In the genomic region with DNA sequence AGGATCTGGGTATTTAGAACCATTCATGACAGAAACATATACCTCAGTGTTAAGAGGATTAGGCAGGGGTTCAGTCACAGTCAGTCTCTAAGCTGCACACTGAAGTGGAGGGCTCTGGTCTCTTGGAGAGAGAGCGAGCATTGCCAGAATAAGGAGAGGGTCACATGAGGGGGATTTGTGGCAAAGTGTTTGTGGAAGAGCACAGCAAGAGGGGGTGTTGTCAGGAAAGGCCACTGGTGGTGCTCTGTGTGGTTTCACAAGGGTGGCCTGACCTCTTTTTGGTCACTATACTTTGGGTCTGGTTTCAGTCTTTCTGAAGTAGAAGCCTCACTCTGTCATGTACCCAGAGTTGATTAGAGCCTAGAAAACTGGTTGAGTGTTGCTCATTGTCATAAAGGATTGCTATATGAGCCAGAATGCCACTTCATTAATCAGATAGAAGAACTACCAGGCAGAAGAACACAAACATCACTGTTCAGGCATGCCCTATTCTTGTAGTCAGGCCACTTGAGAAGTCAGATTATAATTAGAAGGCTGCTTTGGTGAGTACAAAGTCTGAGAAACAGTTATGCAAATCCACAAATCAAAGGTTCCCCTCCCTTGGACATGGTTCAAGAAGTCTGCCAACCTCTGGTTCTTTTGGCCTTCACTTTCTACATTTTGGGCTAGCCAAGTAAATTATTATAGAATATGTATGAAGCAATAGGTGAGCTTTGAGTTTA, we compare ENCODE assay signal across 8 cellular contexts. TPM values are rescaled to one million over a fixed set of nuclear protein-coding genes. Genes with fewer than 3 reads are reported as not detected.
DNase-seq lines count a peak whose midpoint lies in the region; ATAC-seq and TF ChIP-seq lines count a peak whose summit lies in the region.

No MANE protein-coding gene starts in this region.

- H3K79me2 ChIP-seq in GM23248 (ENCODE audit: insufficient read depth) = no peaks in the 10 kb centered on the region

- H3K9me3 ChIP-seq in GM23248 (ENCODE audit: low read depth) (no peaks in the 10 kb centered on the region), liver (ENCODE audit: control insufficient read depth in 4 of 4, low read length in 3 of 4) (no peaks in the 10 kb centered on the region)

- H3K4me3 ChIP-seq in GM23248 (no peak overlapping the region), liver (ENCODE audit: low read depth in 1 of 3, low read length in 3 of 3) (no peak overlapping the region)

- no peak overlapping the region for H3K9ac ChIP-seq in GM23248
- no peak overlapping the region for H3K9ac ChIP-seq in liver (ENCODE audit: low read depth in 1 of 2, low read length in 2 of 2)

- H3F3A ChIP-seq in GM23248 (ENCODE audit: insufficient read depth) = no peaks in the 10 kb centered on the region

- no peak for TF ChIP-seq CTCF in liver (IDR thresholded peaks at IDR 0.05; ENCODE audit: low read depth, low read length, missing input control)

- H3K4me1 ChIP-seq in GM23248 (ENCODE audit: insufficient read depth) (no peaks in the 10 kb centered on the region), liver (ENCODE audit: control insufficient read depth in 4 of 4, insufficient read depth in 4 of 4, low read length in 3 of 4) (peaks cover 2 to 20% (median 11%) of the 10 kb centered on the region in 4 donors)

- in situ Hi-C loops in GM23248 (cut with MboI) = no loop called here

- no peaks in the 10 kb centered on the region for H3K27me3 ChIP-seq in GM23248 (replicated peaks; ENCODE audit: insufficient read depth)
- H3K27me3 ChIP-seq in liver (ENCODE audit: control insufficient read depth in 4 of 4, insufficient read depth in 4 of 4, low read length in 3 of 4) = no peaks in the 10 kb centered on the region

- no peaks in the 10 kb centered on the region; the same call in 1 of the 2 replicates for H3K9me2 ChIP-seq in GM23248 (ENCODE audit: insufficient read depth)

- DNase-seq in GM23248 = peak; percentile 6
- DNase-seq in NAMALWA (ENCODE audit: low spot score) = peak; percentile 72
- no peak for DNase-seq in mesenteric fat pad (ENCODE audit: low spot score)
- no peak for DNase-seq in NCI-H2081 (lab: John Stamatoyannopoulos, UW)
- DNase-seq in COLO829 (ENCODE audit: low spot score) = no peak
- DNase-seq in GOT3 (lab: John Stamatoyannopoulos, UW) = no peak

- no peak for TF ChIP-seq RAD21 in liver (IDR thresholded peaks at IDR 0.05)

- H3K27ac ChIP-seq in GM23248 (no peak overlapping the region), liver (ENCODE audit: low read depth in 1 of 2, low read length in 2 of 2) (peak overlapping the region in 1 of 2 donors; percentile 54)

- no peak overlapping the region for H2AFZ ChIP-seq in GM23248

- 89 to 100% methylated on average over 1 of the region's 1 CpG for WGBS in GM23248 (ENCODE audit: low coverage in 1 of 2, low lambda C conversion rate in 2 of 2, missing lambda C conversion rate in 2 of 2), 2 experiments
- WGBS in liver = 96% methylated on average over 1 of the region's 1 CpG

- no peaks in the 10 kb centered on the region for H4K20me1 ChIP-seq in GM23248 (ENCODE audit: insufficient read depth)

- no peak overlapping the region for H3K4me2 ChIP-seq in GM23248 (ENCODE audit: unreplicated experiment)

- peak; percentile 91 for ATAC-seq in GM18508 (IDR thresholded peaks at IDR 0.05; ENCODE audit: insufficient read depth, unreplicated experiment)

- H3K36me3 ChIP-seq in GM23248 (ENCODE audit: low read depth) (no peaks in the 10 kb centered on the region), liver (ENCODE audit: control insufficient read depth in 4 of 4, insufficient read depth in 3 of 4, low read depth in 1 of 4, low read length in 3 of 4) (peaks cover 2 to 11% (median 8%) of the 10 kb centered on the region in 4 donors)

TF ChIP-seq in liver, 16 proteins besides CTCF, POLR2A, EP300 and RAD21:
- peak; percentile 42 for TF ChIP-seq HNF4G (IDR thresholded peaks at IDR 0.05)
- TF ChIP-seq, protein P1, sequence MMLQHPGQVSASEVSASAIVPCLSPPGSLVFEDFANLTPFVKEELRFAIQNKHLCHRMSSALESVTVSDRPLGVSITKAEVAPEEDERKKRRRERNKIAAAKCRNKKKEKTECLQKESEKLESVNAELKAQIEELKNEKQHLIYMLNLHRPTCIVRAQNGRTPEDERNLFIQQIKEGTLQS (IDR thresholded peaks at IDR 0.05) = no peak
- no peak for TF ChIP-seq EGR1 (IDR thresholded peaks at IDR 0.05; ENCODE audit: low read depth in 2 of 2)
- TF ChIP-seq SP1 (IDR thresholded peaks at IDR 0.05) = peak; percentile 56
- TF ChIP-seq, protein P2, sequence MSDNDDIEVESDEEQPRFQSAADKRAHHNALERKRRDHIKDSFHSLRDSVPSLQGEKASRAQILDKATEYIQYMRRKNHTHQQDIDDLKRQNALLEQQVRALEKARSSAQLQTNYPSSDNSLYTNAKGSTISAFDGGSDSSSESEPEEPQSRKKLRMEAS (IDR thresholded peaks at IDR 0.05) = no peak
- peak in 1 of 2 donors; percentile 13 for TF ChIP-seq RXRA (IDR thresholded peaks at IDR 0.05)
- TF ChIP-seq NR2F2 (IDR thresholded peaks at IDR 0.05) = no peak
- peak; percentile 68 to 88 for TF ChIP-seq HNF4A (conservative IDR thresholded peaks at IDR 0.05)

RNA-seq across cellular contexts. Expression of a gene that starts 8.4 kb away (rescaled TPM):
- total RNA-seq in GM23248 (2014; rRNA removed; shearing (Covaris generic)) = 25.8 and 40.5 TPM in 2 replicates
- polyA plus RNA-seq in GM23248 (2016; fragmentation: Nextera tagmentation; extraction: Ambion mirVana) (16.0 and 18.2 TPM in 2 replicates), liver (10 to 100 TPM in 1 of 2 donors, 1 to 10 TPM in 1; 9.5 to 10.7 TPM)
- total RNA-seq in liver (10 to 100 TPM; 12.2 to 30.0 TPM), mesenteric fat pad (24.9 TPM)

RNA-seq across cellular contexts. Expression of a gene that starts 30.2 kb away (rescaled TPM):
- 8.0 and 10.3 TPM in 2 replicates for total RNA-seq in GM23248 (2014; rRNA removed; shearing (Covaris generic))
- polyA plus RNA-seq in GM23248 (2016; fragmentation: Nextera tagmentation; extraction: Ambion mirVana) = 5.0 and 7.0 TPM in 2 replicates
- total RNA-seq in liver = 1 to 10 TPM; 1.5 TPM
- polyA plus RNA-seq in liver = 1 to 10 TPM in 1 of 2 donors, under 1 TPM in 1; 0.82 to 2.5 TPM
- 10.1 TPM for total RNA-seq in mesenteric fat pad

RNA-seq across cellular contexts. Expression of a gene that starts 30.6 kb away (rescaled TPM):
- 13.4 and 15.1 TPM in 2 replicates for total RNA-seq in GM23248 (2014; rRNA removed; shearing (Covaris generic))
- 25.4 and 27.0 TPM in 2 replicates for polyA plus RNA-seq in GM23248 (2016; fragmentation: Nextera tagmentation; extraction: Ambion mirVana)
- total RNA-seq in liver = 10 to 100 TPM; 10.6 to 32.3 TPM
- polyA plus RNA-seq in liver = 1 to 10 TPM; 3.4 to 6.6 TPM
- total RNA-seq in mesenteric fat pad = 51.5 TPM

Comparison
In these comparisons a context has a peak if more than half of its experiments do, and no peak if none do; other contexts are left out.
1. DNase-seq: peak in GM23248 (single experiment) and NAMALWA (single experiment); none in mesenteric fat pad (single experiment), NCI-H2081 (0 of 2), COLO829 (single experiment) and GOT3 (single experiment).